In genomic region chr2:236051803-236052202, GRCh38 we compare ENCODE assay signal across 31 cellular contexts.
"Had no signal": no experiment of that assay in that cellular context is flagged by ENCODE, and none has a peak within 500 bp of the region (broad histone marks: within the 10 kb centered on the region; RNA-seq: fewer than 3 reads in every experiment).

No MANE protein-coding gene starts in this region.

- H3K9me3 Mint-ChIP-seq: activated CD4-positive, alpha-beta memory T cell treated with anti-CD3 and anti-CD28 coated beads, Interleukin-2, amount 10 ng/mL, durations not matched to agents 7 days and 5 days; activated CD4-positive, alpha-beta T cell treated with anti-CD3 and anti-CD28 coated beads, Interleukin-2, amount 10 ng/mL, durations not matched to agents 7 days and 5 days; activated naive CD4-positive, alpha-beta T cell treated with anti-CD3 and anti-CD28 coated beads, Interleukin-2, amount 10 ng/mL, durations not matched to agents 7 days and 5 days; activated naive CD4-positive, alpha-beta T cell treated with anti-CD3 and anti-CD28 coated beads, Interleukin-2, amount 50 U/mL, for 72 hours; activated naive CD8-positive, alpha-beta T cell treated with anti-CD3 and anti-CD28 coated beads, Interleukin-2, amount 10 ng/mL, durations not matched to agents 7 days and 5 days; activated T-cell treated with anti-CD3 and anti-CD28 coated beads, Interleukin-2, amount 50 U/mL, for 24 hours; activated T-cell treated with anti-CD3 and anti-CD28 coated beads, Interleukin-2, amount 50 U/mL, for 72 hours; central memory CD8-positive, alpha-beta T cell; dendritic cell treated with granulocyte-macrophage colony-stimulating factor and Interleukin-4, amounts not matched to agents 40 ng/mL and 50 ng/mL, for 4 days; endodermal cell; T-helper 2 cell treated with Interferon-gamma antibody and Interleukin-4, amounts not matched to agents 5 μg/mL and 100 μg/mL, for 36 hours had no signal

- H3K4me3 Mint-ChIP-seq: activated CD4-positive, alpha-beta memory T cell treated with anti-CD3 and anti-CD28 coated beads, Interleukin-2, amount 10 ng/mL, durations not matched to agents 7 days and 5 days; activated CD4-positive, alpha-beta T cell treated with anti-CD3 and anti-CD28 coated beads, Interleukin-2, amount 10 ng/mL, durations not matched to agents 7 days and 5 days; activated naive CD4-positive, alpha-beta T cell treated with anti-CD3 and anti-CD28 coated beads, Interleukin-2, amount 10 ng/mL, durations not matched to agents 7 days and 5 days; activated naive CD8-positive, alpha-beta T cell treated with anti-CD3 and anti-CD28 coated beads, Interleukin-2, amount 10 ng/mL, durations not matched to agents 7 days and 5 days; activated T-cell treated with anti-CD3 and anti-CD28 coated beads, Interleukin-2, amount 50 U/mL, for 24 hours; activated T-cell treated with anti-CD3 and anti-CD28 coated beads, Interleukin-2, amount 50 U/mL, for 72 hours; brain; central memory CD8-positive, alpha-beta T cell; dendritic cell treated with granulocyte-macrophage colony-stimulating factor and Interleukin-4, amounts not matched to agents 40 ng/mL and 50 ng/mL, for 4 days; endodermal cell; T-helper 17 cell; T-helper 2 cell treated with Interferon-gamma antibody and Interleukin-4, amounts not matched to agents 5 μg/mL and 100 μg/mL, for 36 hours had no signal

- H3K4me1 ChIP-seq: ascending aorta, heart left ventricle had no signal

- ATAC-seq: activated naive CD4-positive, alpha-beta T cell treated with anti-CD3 and anti-CD28 coated beads, Interleukin-2, amount 50 U/mL, for 72 hours; activated T-cell treated with anti-CD3 and anti-CD28 coated beads, Interleukin-2, amount 50 U/mL, for 72 hours; esophagus mucosa; foreskin keratinocyte; gastrocnemius medialis; T-helper 17 cell had no signal

- H3K9me3 ChIP-seq: ascending aorta, gastrocnemius medialis, heart left ventricle had no signal

- H3K27me3 ChIP-seq: ascending aorta, dorsolateral prefrontal cortex, foreskin keratinocyte, gastrocnemius medialis, heart left ventricle had no signal

- FAIRE-seq: bronchial epithelial cell had no signal

- H3K27ac ChIP-seq: ascending aorta, coronary artery, dorsolateral prefrontal cortex, foreskin keratinocyte, gastrocnemius medialis, heart left ventricle had no signal

- DNase-seq: activated CD4-positive, alpha-beta memory T cell treated with anti-CD3 and anti-CD28 coated beads, Interleukin-2, amount 10 ng/mL, durations not matched to agents 7 days and 5 days; activated CD4-positive, alpha-beta T cell treated with anti-CD3 and anti-CD28 coated beads for 1 hour; activated CD4-positive, alpha-beta T cell treated with anti-CD3 and anti-CD28 coated beads for 4 hours; activated CD4-positive, alpha-beta T cell treated with anti-CD3 and anti-CD28 coated beads, Interleukin-2, amount 10 ng/mL, durations not matched to agents 7 days and 5 days; activated CD8-positive, alpha-beta memory T cell treated with anti-CD3 and anti-CD28 coated beads, Interleukin-2, amount 50 U/mL, for 48 hours; activated gamma-delta T cell; activated naive CD4-positive, alpha-beta T cell; activated naive CD4-positive, alpha-beta T cell treated with anti-CD3 and anti-CD28 coated beads, Interleukin-2, amount 10 ng/mL, durations not matched to agents 7 days and 5 days; activated naive CD8-positive, alpha-beta T cell treated with anti-CD3 and anti-CD28 coated beads, Interleukin-2, amount 10 ng/mL, durations not matched to agents 7 days and 5 days; activated T-cell treated with anti-CD3 and anti-CD28 coated beads for 4 hours; activated T-cell treated with anti-CD3 and anti-CD28 coated beads, Interleukin-2, amount 50 U/mL, for 24 hours; activated T-cell treated with anti-CD3 and anti-CD28 coated beads, Interleukin-2, amount 50 U/mL, for 72 hours; dorsolateral prefrontal cortex; effector memory CD4-positive, alpha-beta T cell; endodermal cell; foreskin keratinocyte; gastrocnemius medialis; glutamatergic neuron; heart left ventricle; T-helper 1 cell; T-helper 17 cell; T1000 had no signal

- H3K36me3 ChIP-seq: gastrocnemius medialis had no signal

- H3K27ac Mint-ChIP-seq: activated CD4-positive, alpha-beta memory T cell treated with anti-CD3 and anti-CD28 coated beads, Interleukin-2, amount 10 ng/mL, durations not matched to agents 7 days and 5 days; activated CD4-positive, alpha-beta T cell treated with anti-CD3 and anti-CD28 coated beads, Interleukin-2, amount 10 ng/mL, durations not matched to agents 7 days and 5 days; activated naive CD4-positive, alpha-beta T cell treated with anti-CD3 and anti-CD28 coated beads, Interleukin-2, amount 10 ng/mL, durations not matched to agents 7 days and 5 days; activated naive CD4-positive, alpha-beta T cell treated with anti-CD3 and anti-CD28 coated beads, Interleukin-2, amount 50 U/mL, for 72 hours; activated naive CD8-positive, alpha-beta T cell treated with anti-CD3 and anti-CD28 coated beads, Interleukin-2, amount 10 ng/mL, durations not matched to agents 7 days and 5 days; activated T-cell treated with anti-CD3 and anti-CD28 coated beads, Interleukin-2, amount 50 U/mL, for 24 hours; activated T-cell treated with anti-CD3 and anti-CD28 coated beads, Interleukin-2, amount 50 U/mL, for 72 hours; brain; dendritic cell treated with granulocyte-macrophage colony-stimulating factor and Interleukin-4, amounts not matched to agents 40 ng/mL and 50 ng/mL, for 4 days; endodermal cell; T-helper 17 cell; T-helper 2 cell treated with Interferon-gamma antibody and Interleukin-4, amounts not matched to agents 5 μg/mL and 100 μg/mL, for 36 hours had no signal

- H3K4me3 ChIP-seq: ascending aorta, coronary artery, dorsolateral prefrontal cortex, gastrocnemius medialis, heart left ventricle had no signal

- H3K27me3 Mint-ChIP-seq: central memory CD8-positive, alpha-beta T cell had no signal

- H3K36me3 Mint-ChIP-seq: activated naive CD4-positive, alpha-beta T cell treated with anti-CD3 and anti-CD28 coated beads, Interleukin-2, amount 10 ng/mL, durations not matched to agents 7 days and 5 days; activated naive CD8-positive, alpha-beta T cell treated with anti-CD3 and anti-CD28 coated beads, Interleukin-2, amount 10 ng/mL, durations not matched to agents 7 days and 5 days had no signal
